Comparison of ENCODE assay signal across 1 cellular context in genomic region chr1:1216770-1217620, GRCh38.
TF ChIP-seq lines count a peak whose summit lies in the region.

No MANE protein-coding gene starts in this region.

TF ChIP-seq in endothelial cell of umbilical vein, 7 proteins besides CTCF, POLR2A, EP300 and RAD21:
- TF ChIP-seq MYC (IDR thresholded peaks at IDR 0.05; ENCODE audit: low read depth, low read length) (no peak), POLR2AphosphoS5 (IDR thresholded peaks at IDR 0.05; ENCODE audit: insufficient read depth, low read depth, low read length) (no peak), FOS (IDR thresholded peaks at IDR 0.05; ENCODE audit: borderline replicate concordance, insufficient read depth, low read length) (no peak), EZH2 (IDR thresholded peaks at IDR 0.05; ENCODE audit: borderline replicate concordance, low read depth, low read length, severe bottlenecking) (no peak), JUN (IDR thresholded peaks at IDR 0.05; ENCODE audit: borderline replicate concordance, insufficient read depth, insufficient read length, low read depth) (no peak), GATA2 (IDR thresholded peaks at IDR 0.05; ENCODE audit: insufficient read depth, insufficient read length, low read depth, low read length) (no peak), MAX (IDR thresholded peaks at IDR 0.05; ENCODE audit: insufficient read depth, insufficient read length) (no peak)
